Comparison of ENCODE assay signal across 31 cellular contexts in genomic region chr18:50671376-50671775, GRCh38.
"Had no signal": no experiment of that assay in that cellular context is flagged by ENCODE, and none has a peak within 500 bp of the region (broad histone marks: within the 10 kb centered on the region; RNA-seq: fewer than 3 reads in every experiment).

No MANE protein-coding gene starts in this region.

- ATAC-seq: activated CD8-positive, alpha-beta memory T cell treated with anti-CD3 and anti-CD28 coated beads, Interleukin-2, amount 10 ng/mL, durations not matched to agents 7 days and 5 days; activated naive CD8-positive, alpha-beta T cell treated with anti-CD3 and anti-CD28 coated beads, Interleukin-2, amount 50 U/mL, for 24 hours; PC-3; Right ventricle myocardium inferior had no signal

- DNase-seq: activated B cell treated with CpG ODN at 0.5 μM for 24 hours; activated CD4-positive, alpha-beta memory T cell treated with anti-CD3 and anti-CD28 coated beads, Interleukin-2, amount 10 ng/mL, durations not matched to agents 7 days and 5 days; activated CD4-positive, alpha-beta T cell treated with anti-CD3 and anti-CD28 coated beads for 1 hour; activated CD4-positive, alpha-beta T cell treated with anti-CD3 and anti-CD28 coated beads for 48 hours; activated CD8-positive, alpha-beta memory T cell treated with anti-CD3 and anti-CD28 coated beads for 24 hours; activated CD8-positive, alpha-beta memory T cell treated with anti-CD3 and anti-CD28 coated beads, Interleukin-2, amount 10 ng/mL, durations not matched to agents 7 days and 5 days; activated CD8-positive, alpha-beta memory T cell treated with anti-CD3 and anti-CD28 coated beads, Interleukin-2, amount 50 U/mL, for 48 hours; activated effector memory CD4-positive, alpha-beta T cell treated with Interleukin-2 at 50 U/mL for 16 hours; activated naive CD4-positive, alpha-beta T cell treated with anti-CD3 and anti-CD28 coated beads, Interleukin-2, amount 10 ng/mL, durations not matched to agents 7 days and 5 days; activated naive CD8-positive, alpha-beta T cell treated with anti-CD3 and anti-CD28 coated beads, Interleukin-2, amount 50 U/mL, for 24 hours; activated T-cell treated with anti-CD3 and anti-CD28 coated beads, Interleukin-2, amount 50 U/mL, for 48 hours; anterior cingulate cortex; central memory CD4-positive, alpha-beta T cell; Karpas-422; KBM-7; NCI-H1092; NCI-H1436 treated with DMSO at 0.1 percent for 48 hours; NCI-H1694 treated with DMSO at 0.1 percent for 48 hours; NCI-H2029; NCI-H2171; NCI-H2227 treated with DMSO at 0.1 percent for 48 hours; NCI-H446; NCI-H510A treated with DMSO at 0.1 percent for 48 hours; NCI-H526 treated with DMSO at 0.1 percent for 48 hours; PC-3; Peyer's patch; SW 1271; T-helper 1 cell; T-helper 2 cell; T-helper 9 cell had no signal
